27 cellular contexts compared by ENCODE assay signal in genomic region chr10:71143610-71144009, GRCh38.
"Had no signal": no experiment of that assay in that cellular context is flagged by ENCODE, and none has a peak within 500 bp of the region (broad histone marks: within the 10 kb centered on the region; RNA-seq: fewer than 3 reads in every experiment).

No MANE protein-coding gene starts in this region.

- ATAC-seq: left colon, natural killer cell, right lobe of liver, upper lobe of right lung had no signal

- H3K9me3 ChIP-seq: colonic mucosa, esophagus muscularis mucosa, pancreas, right lobe of liver, stomach, tibial nerve, upper lobe of right lung, uterus had no signal

- H3K27ac ChIP-seq: colonic mucosa, esophagus muscularis mucosa, pancreas, right lobe of liver, stomach, tibial nerve, upper lobe of right lung, uterus had no signal

- DNase-seq: colonic mucosa; dermis blood vessel endothelial cell; effector memory CD4-positive, alpha-beta T cell; foreskin melanocyte; glutamatergic neuron; hypothalamus; immature natural killer cell; islet precursor cell; kidney glomerular epithelial cell; left colon; natural killer cell; occipital lobe; pancreas; retina; right lobe of liver; stimulated activated CD4-positive, alpha-beta T cell treated with anti-CD3 and anti-CD28 coated beads, Interleukin-12 subunit alpha, Interleukin-12 subunit beta, amount 100 ng/mL, for 4 hours; stimulated activated CD4-positive, alpha-beta T cell treated with anti-CD3 and anti-CD28 coated beads, Interleukin-1b, Interleukin-23, amount 100 ng/mL, for 48 hours; stimulated activated CD4-positive, alpha-beta T cell treated with anti-CD3 and anti-CD28 coated beads, Interleukin-4, amount 100 ng/mL, for 1 hour; stimulated activated CD8-positive, alpha-beta memory T cell treated with anti-CD3 and anti-CD28 coated beads, Interleukin-4, amount 100 ng/mL, for 48 hours; stimulated activated naive CD4-positive, alpha-beta T cell; stomach; upper lobe of right lung; uterus had no signal

- H3K27me3 ChIP-seq: colonic mucosa, esophagus muscularis mucosa, pancreas, right lobe of liver, stomach, tibial nerve, upper lobe of right lung, uterus had no signal

- H3K36me3 ChIP-seq: colonic mucosa, esophagus muscularis mucosa, pancreas, right lobe of liver, stomach, tibial nerve, upper lobe of right lung, uterus had no signal

- H3K4me3 ChIP-seq: colonic mucosa, esophagus muscularis mucosa, lung, pancreas, right lobe of liver, smooth muscle cell, stomach, tibial nerve, upper lobe of right lung, uterus had no signal

- H3K4me1 ChIP-seq: colonic mucosa, pancreas, right lobe of liver, stomach, tibial nerve, upper lobe of right lung, uterus had no signal
